ENCODE assay signal across 14 cellular contexts in genomic region chr10:30527623-30528426, GRCh38.
DNase-seq lines count a peak whose midpoint lies in the region; ATAC-seq and TF ChIP-seq lines count a peak whose summit lies in the region.
"Had no signal": no experiment of that assay in that cellular context is flagged by ENCODE, and none has a peak within 500 bp of the region (broad histone marks: within the 10 kb centered on the region; RNA-seq: fewer than 3 reads in every experiment).

No MANE protein-coding gene starts in this region.

- ATAC-seq in CD8-positive, alpha-beta T cell = no peak
- peak; percentile 22; the same call in 1 of the 3 replicates for ATAC-seq in GM23338
- ATAC-seq in naive thymus-derived CD8-positive, alpha-beta T cell = no peak
- ATAC-seq in GM19324 (IDR thresholded peaks at IDR 0.05; ENCODE audit: low FRiP score, unreplicated experiment) = no peak
- no peak for ATAC-seq in HG03460 (IDR thresholded peaks at IDR 0.05; ENCODE audit: unreplicated experiment)
- no peak for ATAC-seq in activated CD4-positive, CD25-positive, alpha-beta regulatory T cell treated with anti-CD3 and anti-CD28 coated beads, Interleukin-2, amount 50 U/mL, for 24 hours
- ATAC-seq in GM19455 (IDR thresholded peaks at IDR 0.05; ENCODE audit: unreplicated experiment) = no peak

- DNase-seq in CD8-positive, alpha-beta T cell = peak in 3 of 7 experiments; percentile 16 to 48 (median 22)
- DNase-seq in GM23338 (ENCODE audit: low spot score) = no peak
- DNase-seq in activated naive CD8-positive, alpha-beta T cell treated with anti-CD3 and anti-CD28 coated beads for 36 hours = no peak
- peak in 1 of 10 donors; percentile 25 for DNase-seq in naive thymus-derived CD8-positive, alpha-beta T cell
- DNase-seq: caudate nucleus; NCI-H2081 treated with DMSO at 0.1 percent for 48 hours; nucleus accumbens; stimulated activated CD4-positive, alpha-beta T cell treated with anti-CD3 and anti-CD28 coated beads, Interleukin-12 subunit alpha, Interleukin-12 subunit beta, amount 100 ng/mL, for 4 hours; transverse colon; WERI-Rb-1 had no signal

- POLR2A ChIA-PET in CD8-positive, alpha-beta T cell (lab: Charles Lee) = interaction anchor here (1.8 to 2.9 kb wide), 3 partner anchors 72 to 107 kb away, joined by 6 to 27 read pairs (median 6); no protein-coding TSS in a partner anchor
- POLR2A ChIA-PET in naive thymus-derived CD8-positive, alpha-beta T cell (lab: Charles Lee) = interaction anchor here (0.7 to 1.3 kb wide), 5 partner anchors 16 to 827 kb away, joined by 3 to 5 read pairs (median 4); no protein-coding TSS in a partner anchor

- H3F3A ChIP-seq in GM23338 (replicated peaks; ENCODE audit: low read depth) = no peaks in the 10 kb centered on the region

- H3K36me3 Mint-ChIP-seq in CD8-positive, alpha-beta T cell = peaks cover 2% of the 10 kb centered on the region
- H3K36me3 Mint-ChIP-seq in GM23338 (ENCODE audit: low read depth) = no peaks in the 10 kb centered on the region
- H3K36me3 Mint-ChIP-seq in activated naive CD8-positive, alpha-beta T cell treated with anti-CD3 and anti-CD28 coated beads for 36 hours = no peaks in the 10 kb centered on the region
- H3K36me3 Mint-ChIP-seq in naive thymus-derived CD8-positive, alpha-beta T cell = no peaks in the 10 kb centered on the region

- H3K27ac ChIP-seq in CD8-positive, alpha-beta T cell (ENCODE audit: low read depth, low read length) = no peak overlapping the region
- no peak overlapping the region for H3K27ac ChIP-seq in GM23338 (ENCODE audit: low read depth)
- H3K27ac ChIP-seq: WERI-Rb-1 had no signal

- no peak overlapping the region for H3K4me3 ChIP-seq in CD8-positive, alpha-beta T cell (ENCODE audit: low read depth, low read length)
- H3K4me3 ChIP-seq in GM23338 = no peak overlapping the region
- H3K4me3 ChIP-seq: transverse colon had no signal

- H3K27me3 Mint-ChIP-seq in CD8-positive, alpha-beta T cell (ENCODE audit: low read depth) = no peaks in the 10 kb centered on the region
- peaks cover 11% of the 10 kb centered on the region for H3K27me3 Mint-ChIP-seq in GM23338 (ENCODE audit: insufficient read depth, low read depth, poor library complexity)
- no peaks in the 10 kb centered on the region for H3K27me3 Mint-ChIP-seq in activated naive CD8-positive, alpha-beta T cell treated with anti-CD3 and anti-CD28 coated beads for 36 hours
- no peaks in the 10 kb centered on the region for H3K27me3 Mint-ChIP-seq in naive thymus-derived CD8-positive, alpha-beta T cell

- H3K9me3 Mint-ChIP-seq in CD8-positive, alpha-beta T cell = no peaks in the 10 kb centered on the region
- peaks cover 4% of the 10 kb centered on the region; the same call in 1 of the 3 replicates for H3K9me3 Mint-ChIP-seq in GM23338
- H3K9me3 Mint-ChIP-seq in activated naive CD8-positive, alpha-beta T cell treated with anti-CD3 and anti-CD28 coated beads for 36 hours = no peaks in the 10 kb centered on the region
- no peaks in the 10 kb centered on the region for H3K9me3 Mint-ChIP-seq in naive thymus-derived CD8-positive, alpha-beta T cell

- no peak for TF ChIP-seq CTCF in CD8-positive, alpha-beta T cell (IDR thresholded peaks at IDR 0.05)
- TF ChIP-seq CTCF in GM23338 (conservative IDR thresholded peaks at IDR 0.05; ENCODE audit: low read depth in 2 of 2) = no peak

- peak overlapping the region; percentile 80 for H3K27ac Mint-ChIP-seq in CD8-positive, alpha-beta T cell
- no peak overlapping the region for H3K27ac Mint-ChIP-seq in GM23338
- peak overlapping the region; percentile 59 for H3K27ac Mint-ChIP-seq in activated naive CD8-positive, alpha-beta T cell treated with anti-CD3 and anti-CD28 coated beads for 36 hours
- peak overlapping the region in 9 of 10 donors; percentile 55 to 97 (median 82) for H3K27ac Mint-ChIP-seq in naive thymus-derived CD8-positive, alpha-beta T cell

- no peaks in the 10 kb centered on the region for H3K36me3 ChIP-seq in CD8-positive, alpha-beta T cell (ENCODE audit: insufficient read depth, low read length)
- no peaks in the 10 kb centered on the region for H3K36me3 ChIP-seq in GM23338 (ENCODE audit: insufficient read depth)
- H3K36me3 ChIP-seq: transverse colon, WERI-Rb-1 had no signal

- H3K4me3 Mint-ChIP-seq in CD8-positive, alpha-beta T cell = peak overlapping the region; percentile 49
- H3K4me3 Mint-ChIP-seq in GM23338 = no peak overlapping the region
- no peak overlapping the region for H3K4me3 Mint-ChIP-seq in activated naive CD8-positive, alpha-beta T cell treated with anti-CD3 and anti-CD28 coated beads for 36 hours
- peak overlapping the region in 7 of 10 donors; percentile 19 to 66 (median 50) for H3K4me3 Mint-ChIP-seq in naive thymus-derived CD8-positive, alpha-beta T cell

- peaks cover 67% of the 10 kb centered on the region for H3K4me1 Mint-ChIP-seq in CD8-positive, alpha-beta T cell (ENCODE audit: low read depth)
- H3K4me1 Mint-ChIP-seq in GM23338 = peaks cover 24% of the 10 kb centered on the region
- peaks cover 55% of the 10 kb centered on the region for H3K4me1 Mint-ChIP-seq in activated naive CD8-positive, alpha-beta T cell treated with anti-CD3 and anti-CD28 coated beads for 36 hours
- H3K4me1 Mint-ChIP-seq in naive thymus-derived CD8-positive, alpha-beta T cell = peaks cover 23 to 77% (median 54%) of the 10 kb centered on the region in 4 donors

- CTCF ChIA-PET in CD8-positive, alpha-beta T cell (lab: Charles Lee) = interaction anchor here (0.7 to 1.3 kb wide), 3 partner anchors 38 to 114 kb away, joined by 3 read pairs; no protein-coding TSS in a partner anchor

- intact Hi-C loops in CD8-positive, alpha-beta T cell (cut with DNase I, micrococcal nuclease) = loop anchor here (2.0 to 5.0 kb wide), 6 partner anchors 25 to 501 kb away; partner anchors contain the start of genes MAP3K8 (in 1 of the 2) and MTPAP (in 1 of the 2)

- no peaks in the 10 kb centered on the region for H3K9me2 ChIP-seq in GM23338 (ENCODE audit: insufficient read depth)

- H3K9me3 ChIP-seq in CD8-positive, alpha-beta T cell (ENCODE audit: low read length) = no peaks in the 10 kb centered on the region
- H3K9me3 ChIP-seq: transverse colon had no signal

- 0 out of 2 replicates have a peak overlapping the region, but pooled peaks have one; percentile 5 for H3K4me2 ChIP-seq in GM23338

- no peaks in the 10 kb centered on the region for H3K79me2 ChIP-seq in GM23338 (replicated peaks; ENCODE audit: insufficient read depth)

- no peak overlapping the region for H2AFZ ChIP-seq in GM23338

- no peaks in the 10 kb centered on the region for H3K27me3 ChIP-seq in CD8-positive, alpha-beta T cell (ENCODE audit: insufficient read depth, low read length)
- no peaks in the 10 kb centered on the region for H3K27me3 ChIP-seq in GM23338 (ENCODE audit: insufficient read depth)
- H3K27me3 ChIP-seq: transverse colon had no signal

- H4K20me1 ChIP-seq in GM23338 (replicated peaks; ENCODE audit: insufficient read depth) = no peaks in the 10 kb centered on the region

- H3K4me1 ChIP-seq in CD8-positive, alpha-beta T cell (ENCODE audit: insufficient read depth, low read length) = peaks cover 48% of the 10 kb centered on the region
- peaks cover 14% of the 10 kb centered on the region; the same call in 1 of the 2 replicates for H3K4me1 ChIP-seq in GM23338 (ENCODE audit: insufficient read depth)

TF ChIP-seq in GM23338, 12 proteins besides CTCF, POLR2A, EP300 and RAD21 (continues in another document):
- no peak for TF ChIP-seq CREB1 (CRISPR knock-in tag; IDR thresholded peaks at IDR 0.05; ENCODE audit: low read depth)

Comparison
In these comparisons a context has a peak if more than half of its experiments do, and no peak if none do; other contexts are left out.
1. H3K4me3 Mint-ChIP-seq: peak in CD8-positive, alpha-beta T cell (single experiment) and naive thymus-derived CD8-positive, alpha-beta T cell (7 of 10); none in GM23338 (single experiment) and activated naive CD8-positive, alpha-beta T cell treated with anti-CD3 and anti-CD28 coated beads for 36 hours (single experiment).